Comparison of ENCODE assay signal across 8 cellular contexts in genomic region chr2:157055660-157056199, GRCh38.
A peak's percentile ranks its signal among the peaks of the same experiment; 100 is the strongest.
DNase-seq lines count a peak whose midpoint lies in the region; ATAC-seq, FAIRE-seq and TF ChIP-seq lines count a peak whose summit lies in the region.

No MANE protein-coding gene starts in this region.

- H3K36me3 ChIP-seq in heart right ventricle = no peaks in the 10 kb centered on the region

- FAIRE-seq in RCC 7860 (lab: Jason Lieb, UNC) = peak; percentile 82
- FAIRE-seq in urothelium cell line (lab: Jason Lieb, UNC) = no peak

- H3K4me3 ChIP-seq in heart right ventricle (peak overlapping the region in 1 of 10 donors; percentile 14), right cardiac atrium (ENCODE audit: low read length) (no peak overlapping the region), fibroblast of villous mesenchyme (ENCODE audit: low read depth, low read length) (no peak overlapping the region)

- no peak overlapping the region for H3K27ac ChIP-seq in heart right ventricle
- no peak overlapping the region for H3K27ac ChIP-seq in right cardiac atrium (ENCODE audit: low read length)

- peaks cover 0 to 10% (median 0%) of the 10 kb centered on the region in 9 donors for H3K4me1 ChIP-seq in heart right ventricle
- no peaks in the 10 kb centered on the region for H3K4me1 ChIP-seq in right cardiac atrium (ENCODE audit: control insufficient read depth, insufficient read depth, low read length)

- no peaks in the 10 kb centered on the region for H3K4me1 Mint-ChIP-seq in activated CD8-positive, alpha-beta memory T cell treated with anti-CD3 and anti-CD28 coated beads, Interleukin-2, amount 10 ng/mL, durations not matched to agents 7 days and 5 days
- H3K4me1 Mint-ChIP-seq in T-helper 2 cell treated with Interferon-gamma antibody and Interleukin-4, amounts not matched to agents 5 μg/mL and 100 μg/mL, for 36 hours (ENCODE audit: low read depth) = peaks cover 2% of the 10 kb centered on the region

- no peak for ATAC-seq in heart right ventricle
- ATAC-seq in right cardiac atrium = no peak
- ATAC-seq in activated CD8-positive, alpha-beta memory T cell treated with anti-CD3 and anti-CD28 coated beads, Interleukin-2, amount 10 ng/mL, durations not matched to agents 7 days and 5 days = no peak
- no peak for ATAC-seq in GM19328 (IDR thresholded peaks at IDR 0.05; ENCODE audit: unreplicated experiment)

- H3K36me3 Mint-ChIP-seq in activated CD8-positive, alpha-beta memory T cell treated with anti-CD3 and anti-CD28 coated beads, Interleukin-2, amount 10 ng/mL, durations not matched to agents 7 days and 5 days = no peaks in the 10 kb centered on the region
- H3K36me3 Mint-ChIP-seq in T-helper 2 cell treated with Interferon-gamma antibody and Interleukin-4, amounts not matched to agents 5 μg/mL and 100 μg/mL, for 36 hours (ENCODE audit: low read depth) = no peaks in the 10 kb centered on the region

- no peak for DNase-seq in heart right ventricle
- no peak for DNase-seq in right cardiac atrium
- DNase-seq in RCC 7860 (ENCODE audit: low spot score) = peak; percentile 20
- DNase-seq in fibroblast of villous mesenchyme (ENCODE audit: low read depth) = peak; percentile 47
- DNase-seq in urothelium cell line (ENCODE audit: low spot score) = peak; percentile 7
- no peak for DNase-seq in activated CD8-positive, alpha-beta memory T cell treated with anti-CD3 and anti-CD28 coated beads, Interleukin-2, amount 10 ng/mL, durations not matched to agents 7 days and 5 days
- no peak for DNase-seq in T-helper 2 cell treated with Interferon-gamma antibody and Interleukin-4, amounts not matched to agents 5 μg/mL and 100 μg/mL, for 36 hours (ENCODE audit: low spot score)

- no peak overlapping the region for H3K27ac Mint-ChIP-seq in activated CD8-positive, alpha-beta memory T cell treated with anti-CD3 and anti-CD28 coated beads, Interleukin-2, amount 10 ng/mL, durations not matched to agents 7 days and 5 days
- H3K27ac Mint-ChIP-seq in T-helper 2 cell treated with Interferon-gamma antibody and Interleukin-4, amounts not matched to agents 5 μg/mL and 100 μg/mL, for 36 hours = no peak overlapping the region

- no peaks in the 10 kb centered on the region for H3K9me3 Mint-ChIP-seq in activated CD8-positive, alpha-beta memory T cell treated with anti-CD3 and anti-CD28 coated beads, Interleukin-2, amount 10 ng/mL, durations not matched to agents 7 days and 5 days (ENCODE audit: low read depth)
- H3K9me3 Mint-ChIP-seq in T-helper 2 cell treated with Interferon-gamma antibody and Interleukin-4, amounts not matched to agents 5 μg/mL and 100 μg/mL, for 36 hours = no peaks in the 10 kb centered on the region

- no peaks in the 10 kb centered on the region for H3K9me3 ChIP-seq in heart right ventricle
- H3K9me3 ChIP-seq in right cardiac atrium (ENCODE audit: control insufficient read depth, low read length) = no peaks in the 10 kb centered on the region

- 19 to 33% methylated on average over 2 of the region's 2 CpGs for WGBS in heart right ventricle, 2 donors
- WGBS in right cardiac atrium = 19% methylated on average over 2 of the region's 2 CpGs

- peak in 7 of 9 donors; percentile 37 to 64 (median 49) for TF ChIP-seq CTCF in heart right ventricle (IDR thresholded peaks at IDR 0.05)
- TF ChIP-seq CTCF in fibroblast of villous mesenchyme (IDR thresholded peaks at IDR 0.05; ENCODE audit: insufficient read depth, low read depth, low read length) = peak; percentile 38

- H3K27me3 ChIP-seq in heart right ventricle (no peaks in the 10 kb centered on the region), right cardiac atrium (ENCODE audit: control insufficient read depth, insufficient read depth) (no peaks in the 10 kb centered on the region)

- peaks cover 14% of the 10 kb centered on the region for H3K27me3 Mint-ChIP-seq in activated CD8-positive, alpha-beta memory T cell treated with anti-CD3 and anti-CD28 coated beads, Interleukin-2, amount 10 ng/mL, durations not matched to agents 7 days and 5 days
- H3K27me3 Mint-ChIP-seq in T-helper 2 cell treated with Interferon-gamma antibody and Interleukin-4, amounts not matched to agents 5 μg/mL and 100 μg/mL, for 36 hours (ENCODE audit: low read depth) = peaks cover 4% of the 10 kb centered on the region

- CTCF ChIA-PET in activated CD8-positive, alpha-beta memory T cell treated with anti-CD3 and anti-CD28 coated beads, Interleukin-2, amount 10 ng/mL, durations not matched to agents 7 days and 5 days (lab: Charles Lee) = interaction anchor here (0.6 kb wide), 1 partner anchor 443 kb away, joined by 3 read pairs; no protein-coding TSS in a partner anchor

- intact Hi-C loops in heart right ventricle (cut with DNase I) (loop anchor here in 1 of 10 donors (10.0 kb wide), 1 partner anchor 129 kb away; no protein-coding TSS in a partner anchor), right cardiac atrium (cut with DNase I) (no loop called here)

- no peak overlapping the region for H3K4me3 Mint-ChIP-seq in activated CD8-positive, alpha-beta memory T cell treated with anti-CD3 and anti-CD28 coated beads, Interleukin-2, amount 10 ng/mL, durations not matched to agents 7 days and 5 days
- no peak overlapping the region for H3K4me3 Mint-ChIP-seq in T-helper 2 cell treated with Interferon-gamma antibody and Interleukin-4, amounts not matched to agents 5 μg/mL and 100 μg/mL, for 36 hours

Comparison
In these comparisons a context has a peak if more than half of its experiments do, and no peak if none do; other contexts are left out.
1. DNase-seq: peak in RCC 7860 (single experiment), fibroblast of villous mesenchyme (single experiment) and urothelium cell line (single experiment); none in heart right ventricle (0 of 2), right cardiac atrium (0 of 3), activated CD8-positive, alpha-beta memory T cell treated with anti-CD3 and anti-CD28 coated beads, Interleukin-2, amount 10 ng/mL, durations not matched to agents 7 days and 5 days (single experiment) and T-helper 2 cell treated with Interferon-gamma antibody and Interleukin-4, amounts not matched to agents 5 μg/mL and 100 μg/mL, for 36 hours (single experiment).